ENCODE assay signal across 26 cellular contexts in the genomic region with DNA sequence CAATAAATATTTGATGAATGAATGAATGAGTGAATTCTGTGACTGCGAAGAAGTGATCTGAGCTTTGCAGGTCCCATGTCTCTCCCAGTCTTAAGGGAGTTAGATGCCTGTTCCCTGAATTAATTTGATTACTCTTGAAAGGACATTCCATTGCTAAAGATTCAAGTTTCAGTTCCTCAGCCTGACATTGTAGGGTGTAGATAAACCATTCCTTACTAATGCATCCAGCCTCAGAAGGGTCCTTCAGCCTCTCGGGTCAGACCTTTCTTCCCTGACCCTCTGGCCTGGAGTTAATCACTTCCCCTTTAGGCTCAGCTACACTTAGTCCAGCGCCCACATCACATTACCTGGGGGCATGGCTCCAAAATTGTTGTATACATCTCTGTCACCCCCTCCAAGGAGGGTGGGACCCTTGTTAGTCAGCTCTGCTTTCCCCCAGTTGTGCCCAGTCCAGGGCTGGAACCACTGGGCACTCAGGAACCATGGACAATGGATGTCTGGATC. TPM values are rescaled to one million over a fixed set of nuclear protein-coding genes. Genes with fewer than 3 reads are reported as not detected.
"Had no signal": no experiment of that assay in that cellular context is flagged by ENCODE, and none has a peak within 500 bp of the region (broad histone marks: within the 10 kb centered on the region; RNA-seq: fewer than 3 reads in every experiment).

No MANE protein-coding gene starts in this region.

- H3K27ac Mint-ChIP-seq: dendritic cell treated with granulocyte-macrophage colony-stimulating factor and Interleukin-4, amounts not matched to agents 40 ng/mL and 50 ng/mL, for 4 days; memory B cell; natural killer cell; progenitor cell of endocrine pancreas had no signal

- H3K9me3 Mint-ChIP-seq: dendritic cell treated with granulocyte-macrophage colony-stimulating factor and Interleukin-4, amounts not matched to agents 40 ng/mL and 50 ng/mL, for 4 days; memory B cell; natural killer cell had no signal

- H3K4me3 Mint-ChIP-seq: dendritic cell treated with granulocyte-macrophage colony-stimulating factor and Interleukin-4, amounts not matched to agents 40 ng/mL and 50 ng/mL, for 4 days; memory B cell; natural killer cell had no signal

- H3K36me3 Mint-ChIP-seq: memory B cell, natural killer cell had no signal

- DNase-seq: effector CD8-positive, alpha-beta T cell; foreskin keratinocyte; heart left ventricle; kidney; natural killer cell; occipital lobe; pancreas; right lobe of liver; small intestine; stimulated activated CD4-positive, alpha-beta T cell treated with anti-CD3 and anti-CD28 coated beads, Interleukin-15, amount 100 ng/mL, for 24 hours; stimulated activated CD4-positive, alpha-beta T cell treated with anti-CD3 and anti-CD28 coated beads, Interleukin-2, amount 100 ng/mL, for 48 hours; stimulated activated CD8-positive, alpha-beta memory T cell treated with anti-CD3 and anti-CD28 coated beads, Interleukin-4, amount 100 ng/mL, for 48 hours; stimulated activated naive CD4-positive, alpha-beta T cell; stomach; thyroid gland; trophoblast cell had no signal

- ATAC-seq: foreskin keratinocyte, gastroesophageal sphincter, heart left ventricle, left lobe of liver, natural killer cell, pancreas, right lobe of liver had no signal

- FAIRE-seq: endothelial cell of umbilical vein, kidney, pancreas, small intestine had no signal

RNA-seq across cellular contexts. Expression of a gene that starts 2.6 kb away (rescaled TPM):
- polyA plus RNA-seq: endothelial cell of umbilical vein, fibroblast of lung, foreskin keratinocyte, hepatocyte, lung had no signal

RNA-seq across cellular contexts. Expression of a gene that starts 4.3 kb away (rescaled TPM):
- polyA plus RNA-seq: fibroblast of lung, hepatocyte had no signal

RNA-seq across cellular contexts. Expression of a gene that starts 37.2 kb away (rescaled TPM):
- polyA plus RNA-seq: neural cell had no signal

RNA-seq across cellular contexts. Expression of a gene that starts 39.7 kb away (rescaled TPM):
- polyA plus RNA-seq: fibroblast of lung, neural cell had no signal
